ENCODE assay signal across 8 cellular contexts in genomic region chr7:16645593-16646426, GRCh38. TPM values are rescaled to one million over a fixed set of nuclear protein-coding genes. Genes with fewer than 3 reads are reported as not detected.
DNase-seq lines count a peak whose midpoint lies in the region; ATAC-seq and TF ChIP-seq lines count a peak whose summit lies in the region.

TSS of gene ANKMY2 (minus strand) at chr7:16645754. CDS start at chr7:16645573, 181 bp downstream.
TSS of gene BZW2 (plus strand) at chr7:16646181. CDS start at chr7:16665444, 19,263 bp downstream.

- H3K4me1 Mint-ChIP-seq in T-helper 1 cell treated with Interleukin-12 subunit alpha and Interleukin-12 subunit beta and Interleukin-4 antibody, amounts not matched to agents 30 μg/mL and 1 μg/mL, for 36 hours (ENCODE audit: low read depth): peaks cover 40% of the 10 kb centered on the region
- peaks cover 38% of the 10 kb centered on the region for H3K4me1 Mint-ChIP-seq in progenitor cell of endocrine pancreas (ENCODE audit: low read depth)

- TF ChIP-seq CTCF in GM13977 (IDR thresholded peaks at IDR 0.05; ENCODE audit: extremely low read depth, insufficient read depth, missing control alignments): no peak
- TF ChIP-seq CTCF in progenitor cell of endocrine pancreas (IDR thresholded peaks at IDR 0.05; ENCODE audit: unreplicated experiment): no peak
- peak; percentile 17 for TF ChIP-seq CTCF in upper lobe of right lung (IDR thresholded peaks at IDR 0.05)

- H3K9me3 ChIP-seq in upper lobe of right lung: no peaks in the 10 kb centered on the region

- H3K27ac Mint-ChIP-seq in T-helper 1 cell treated with Interleukin-12 subunit alpha and Interleukin-12 subunit beta and Interleukin-4 antibody, amounts not matched to agents 30 μg/mL and 1 μg/mL, for 36 hours: peak within 1 kb of the TSS; percentile 89
- peak within 1 kb of the TSS; percentile 100 for H3K27ac Mint-ChIP-seq in progenitor cell of endocrine pancreas

- intact Hi-C loops in left ventricle myocardium superior (cut with micrococcal nuclease) (no loop called here), upper lobe of right lung (cut with DNase I) (no loop called here)

- H3K4me3 Mint-ChIP-seq in T-helper 1 cell treated with Interleukin-12 subunit alpha and Interleukin-12 subunit beta and Interleukin-4 antibody, amounts not matched to agents 30 μg/mL and 1 μg/mL, for 36 hours: peak within 1 kb of the TSS; percentile 97
- H3K4me3 Mint-ChIP-seq in progenitor cell of endocrine pancreas (ENCODE audit: low read depth): peak within 1 kb of the TSS; percentile 98

- no peaks in the 10 kb centered on the region for H3K27me3 Mint-ChIP-seq in T-helper 1 cell treated with Interleukin-12 subunit alpha and Interleukin-12 subunit beta and Interleukin-4 antibody, amounts not matched to agents 30 μg/mL and 1 μg/mL, for 36 hours (ENCODE audit: low read depth)
- H3K27me3 Mint-ChIP-seq in progenitor cell of endocrine pancreas: no peaks in the 10 kb centered on the region

- in situ Hi-C loops in GM13977 (cut with MboI; ENCODE audit: low pct_unique_long_range_greater_than_20kb, low sequenced_read_pairs, unreplicated experiment): no loop called here

- peak; percentile 96 for ATAC-seq in HG02885 (IDR thresholded peaks at IDR 0.05; ENCODE audit: poor library complexity, unreplicated experiment)
- ATAC-seq in left ventricle myocardium superior: peak; percentile 95
- ATAC-seq in upper lobe of right lung: peak; percentile 96

- H3K36me3 Mint-ChIP-seq in T-helper 1 cell treated with Interleukin-12 subunit alpha and Interleukin-12 subunit beta and Interleukin-4 antibody, amounts not matched to agents 30 μg/mL and 1 μg/mL, for 36 hours (ENCODE audit: low read depth): no peaks in the 10 kb centered on the region
- no peaks in the 10 kb centered on the region for H3K36me3 Mint-ChIP-seq in progenitor cell of endocrine pancreas (ENCODE audit: insufficient read depth)

- H3K27ac ChIP-seq in upper lobe of right lung: peak within 1 kb of the TSS; percentile 93

- H3K9me3 Mint-ChIP-seq in T-helper 1 cell treated with Interleukin-12 subunit alpha and Interleukin-12 subunit beta and Interleukin-4 antibody, amounts not matched to agents 30 μg/mL and 1 μg/mL, for 36 hours: no peaks in the 10 kb centered on the region
- H3K9me3 Mint-ChIP-seq in progenitor cell of endocrine pancreas (ENCODE audit: low read depth): no peaks in the 10 kb centered on the region

- H3K27me3 ChIP-seq in upper lobe of right lung: no peaks in the 10 kb centered on the region

- peak within 1 kb of the TSS; percentile 89 for H3K4me3 ChIP-seq in upper lobe of right lung

- DNase-seq in GM13977 (ENCODE audit: low spot score) (peak; percentile 94), NCI-H1694 (lab: John Stamatoyannopoulos, UW) (peak; percentile 81), amygdala (lab: John Stamatoyannopoulos, UW) (peak; percentile 75 to 96 (median 89)), left ventricle myocardium superior (peak; percentile 97), progenitor cell of endocrine pancreas (ENCODE audit: low spot score, unreplicated experiment) (peak; percentile 87), upper lobe of right lung (peak; percentile 98)

- H3K4me1 ChIP-seq in upper lobe of right lung: peaks cover 16% of the 10 kb centered on the region

- no peaks in the 10 kb centered on the region for H3K36me3 ChIP-seq in upper lobe of right lung

RNA-seq across cellular contexts. Expression of gene ANKMY2, which starts in this region (rescaled TPM):
- total RNA-seq in left ventricle myocardium superior (24.6 TPM), progenitor cell of endocrine pancreas (26.4 and 26.5 TPM in 2 replicates), upper lobe of right lung (12.3 TPM)

RNA-seq across cellular contexts. Expression of gene BZW2, which starts in this region (rescaled TPM):
- 377 TPM for total RNA-seq in left ventricle myocardium superior
- total RNA-seq in progenitor cell of endocrine pancreas: 72.7 and 75.6 TPM in 2 replicates
- 28.0 TPM for total RNA-seq in upper lobe of right lung

Comparison
In these comparisons a context has a peak if more than half of its experiments do, and no peak if none do; other contexts are left out.
1. Peak in every context shown above with its lines: DNase-seq, ATAC-seq, H3K4me3 ChIP-seq and H3K27ac ChIP-seq.